ENCODE assay signal across 10 cellular contexts in the genomic region with DNA sequence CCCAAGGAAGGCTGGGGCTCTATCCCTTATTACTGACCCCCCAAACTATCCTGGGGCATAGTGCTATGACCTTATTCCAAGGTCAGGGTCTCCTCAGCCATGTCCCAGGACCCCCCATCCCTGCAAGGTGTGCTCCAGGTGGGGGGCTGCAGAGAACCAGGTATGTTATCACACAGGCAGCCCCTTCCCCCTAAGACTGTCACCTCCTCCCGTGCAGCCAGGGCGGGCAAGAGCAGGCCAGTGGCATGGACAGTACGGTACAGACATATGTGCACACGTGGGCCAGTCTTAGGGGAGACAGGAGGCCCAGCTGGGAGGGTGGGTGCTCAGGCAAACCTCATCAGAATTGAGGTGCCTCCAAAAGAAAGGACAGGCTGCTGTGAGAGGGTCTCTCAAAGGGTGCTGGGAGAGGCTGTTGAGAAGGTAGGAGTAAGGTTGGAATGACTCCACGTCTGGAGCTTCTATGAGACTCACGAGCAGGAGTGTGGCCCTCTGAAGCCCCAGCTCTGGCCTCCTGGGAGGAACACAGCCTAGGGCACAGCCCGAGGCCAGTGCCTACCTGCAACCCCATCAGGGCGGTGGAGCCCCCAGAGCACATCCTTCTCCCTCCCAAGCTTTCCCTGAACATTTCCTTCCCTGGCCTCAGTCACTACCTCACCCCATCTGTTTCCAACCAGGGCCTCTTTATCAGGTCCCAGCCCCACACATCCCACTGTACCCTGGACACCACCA. TPM values are rescaled to one million over a fixed set of nuclear protein-coding genes. Genes with fewer than 3 reads are reported as not detected.
DNase-seq lines count a peak whose midpoint lies in the region; ATAC-seq, FAIRE-seq and TF ChIP-seq lines count a peak whose summit lies in the region.
"Had no signal": no experiment of that assay in that cellular context is flagged by ENCODE, and none has a peak within 500 bp of the region (broad histone marks: within the 10 kb centered on the region; RNA-seq: fewer than 3 reads in every experiment).

No MANE protein-coding gene starts in this region.

- H3K4me2 ChIP-seq in keratinocyte (ENCODE audit: control insufficient read depth, extremely low read depth, insufficient read depth, low read depth, low read length) (no peak overlapping the region), mesendoderm (ENCODE audit: low read length) (no peak overlapping the region)

- peaks cover 25% of the 10 kb centered on the region for H3K36me3 ChIP-seq in cardiac muscle cell
- H3K36me3 ChIP-seq in keratinocyte (ENCODE audit: control insufficient read depth in 2 of 2, extremely low read depth in 1 of 2, insufficient read depth in 2 of 2, low read length in 2 of 2): peaks cover 27 to 45% of the 10 kb centered on the region in 2 experiments
- peaks cover 12 to 43% (median 38%) of the 10 kb centered on the region in 4 donors for H3K36me3 ChIP-seq in upper lobe of left lung
- peaks cover 25% of the 10 kb centered on the region for H3K36me3 ChIP-seq in mesendoderm (ENCODE audit: control insufficient read depth, insufficient read depth, low read length)

- H3K79me1 ChIP-seq in mesendoderm (ENCODE audit: low read length): no peaks in the 10 kb centered on the region

- H3K4ac ChIP-seq in mesendoderm (ENCODE audit: low read depth, low read length): no peak overlapping the region

- no peak overlapping the region for H3K56ac ChIP-seq in mesendoderm (ENCODE audit: low read length)

- ATAC-seq in left ventricle myocardium superior (no peak), upper lobe of left lung (ENCODE audit: low FRiP score in 2 of 2) (no peak)

- H3K18ac ChIP-seq in mesendoderm (ENCODE audit: low read length): no peak overlapping the region

- TF ChIP-seq CTCF in cardiac muscle cell (IDR thresholded peaks at IDR 0.05; ENCODE audit: low read depth, low read length) (no peak), keratinocyte (optimal IDR thresholded peaks at IDR 0.05 in 1 of 3, IDR thresholded peaks at IDR 0.05 in 1 of 3, conservative IDR thresholded peaks at IDR 0.05 in 1 of 3; ENCODE audit: extremely low read depth in 1 of 3, insufficient read depth in 2 of 3, low read length in 3 of 3) (no peak), upper lobe of left lung (IDR thresholded peaks at IDR 0.05) (no peak)

- no peak overlapping the region for H2BK15ac ChIP-seq in mesendoderm (replicated peaks; ENCODE audit: low read depth)

- WGBS in upper lobe of left lung, 2 donors: 70 to 78% methylated on average over 8 of the region's 8 CpGs
- no CpG with 5 or more reads among the region's 8 CpGs for WGBS in mesendoderm (ENCODE audit: extremely low coverage, insufficient coverage, low lambda C conversion rate)

- intact Hi-C loops in left ventricle myocardium superior (cut with micrococcal nuclease): no loop called here

- peak overlapping the region; percentile 81 for H3K27ac ChIP-seq in cardiac muscle cell
- H3K27ac ChIP-seq in keratinocyte (ENCODE audit: control insufficient read depth, insufficient read depth, low read length): peak overlapping the region; percentile 98
- H3K27ac ChIP-seq in upper lobe of left lung: peak overlapping the region; percentile 58 to 80 (median 64)
- H3K27ac ChIP-seq in mesendoderm (ENCODE audit: low read depth, low read length): no peak overlapping the region
- H3K27ac ChIP-seq: VCaP had no signal

- H3K4me3 ChIP-seq in cardiac muscle cell (no peak overlapping the region), keratinocyte (ENCODE audit: control insufficient read depth in 2 of 3, extremely low read depth in 1 of 3, insufficient read depth in 2 of 3, low read depth in 1 of 3, low read length in 3 of 3) (no peak overlapping the region), upper lobe of left lung (no peak overlapping the region), mesendoderm (ENCODE audit: low read length) (no peak overlapping the region)
- H3K4me3 ChIP-seq: dorsolateral prefrontal cortex had no signal

- peaks cover 2% of the 10 kb centered on the region for H3K9me1 ChIP-seq in keratinocyte (ENCODE audit: control insufficient read depth, extremely low read depth, insufficient read depth, low read length)

- DNase-seq in cardiac muscle cell (ENCODE audit: low read depth in 1 of 2, low spot score in 1 of 2): no peak
- DNase-seq in left ventricle myocardium superior: no peak
- DNase-seq in keratinocyte (ENCODE audit: low read depth, low spot score): no peak
- peak in 1 of 2 donors; percentile 30 for DNase-seq in upper lobe of left lung
- no peak for DNase-seq in mesendoderm
- DNase-seq in amniotic stem cell (lab: John Stamatoyannopoulos, UW): no peak
- DNase-seq: dorsolateral prefrontal cortex, NCI-H1105 treated with DMSO at 0.1 percent for 48 hours had no signal

- H4K5ac ChIP-seq in mesendoderm (ENCODE audit: low read length): no peak overlapping the region

- peaks cover 32% of the 10 kb centered on the region for H3K79me2 ChIP-seq in keratinocyte (ENCODE audit: control insufficient read depth, insufficient read depth, low read length)
- H3K79me2 ChIP-seq in mesendoderm (ENCODE audit: control insufficient read depth, insufficient read depth, low read length): no peaks in the 10 kb centered on the region

- peaks cover 12% of the 10 kb centered on the region for H4K20me1 ChIP-seq in keratinocyte (ENCODE audit: control insufficient read depth, extremely low read depth, insufficient read depth, low read length)

- H2AK5ac ChIP-seq in mesendoderm (ENCODE audit: low read length): no peak overlapping the region

- TF ChIP-seq POLR2A in upper lobe of left lung (IDR thresholded peaks at IDR 0.05): no peak

- no peak overlapping the region for H3K23ac ChIP-seq in mesendoderm (ENCODE audit: low read length)

- no peaks in the 10 kb centered on the region for H3K9me3 ChIP-seq in cardiac muscle cell (ENCODE audit: low read depth)
- no peaks in the 10 kb centered on the region for H3K9me3 ChIP-seq in keratinocyte (ENCODE audit: control insufficient read depth, low read depth, low read length)
- no peaks in the 10 kb centered on the region for H3K9me3 ChIP-seq in upper lobe of left lung

- H3K27me3 ChIP-seq in cardiac muscle cell (no peaks in the 10 kb centered on the region), keratinocyte (ENCODE audit: control insufficient read depth, extremely low read depth, insufficient read depth, low read length) (no peaks in the 10 kb centered on the region), upper lobe of left lung (peaks cover 0 to 4% (median 0%) of the 10 kb centered on the region in 4 donors), mesendoderm (ENCODE audit: insufficient read depth, low read length, poor library complexity) (no peaks in the 10 kb centered on the region)

- FAIRE-seq in keratinocyte (lab: Jason Lieb, UNC): no peak

- H2BK5ac ChIP-seq in mesendoderm (ENCODE audit: low read length): no peak overlapping the region

- peaks cover 6% of the 10 kb centered on the region for H3K4me1 ChIP-seq in cardiac muscle cell (ENCODE audit: low read depth)
- H3K4me1 ChIP-seq in keratinocyte (ENCODE audit: control insufficient read depth, extremely low read depth, insufficient read depth, low read length): peaks cover 79% of the 10 kb centered on the region
- peaks cover 7 to 20% (median 14%) of the 10 kb centered on the region in 4 donors for H3K4me1 ChIP-seq in upper lobe of left lung
- peaks cover 9% of the 10 kb centered on the region for H3K4me1 ChIP-seq in mesendoderm (ENCODE audit: control insufficient read depth, low read depth, low read length)

- H2BK120ac ChIP-seq in mesendoderm (ENCODE audit: low read depth, low read length): no peak overlapping the region

- no peak for TF ChIP-seq EP300 in upper lobe of left lung (IDR thresholded peaks at IDR 0.05)

- dilution Hi-C loops in keratinocyte (cut with MboI; ENCODE audit: extremely low pct_ligation_motif_present, low sequenced_read_pairs): no loop called here

- no peak overlapping the region for H4K8ac ChIP-seq in mesendoderm (ENCODE audit: low read depth, low read length)

- H3K9ac ChIP-seq in keratinocyte (ENCODE audit: control insufficient read depth, extremely low read depth, insufficient read depth, low read length) (peak overlapping the region; percentile 40), mesendoderm (ENCODE audit: low read length) (no peak overlapping the region)

- H2AFZ ChIP-seq in keratinocyte (ENCODE audit: control insufficient read depth, low read length): no peak overlapping the region

RNA-seq across cellular contexts. Expression of a gene that starts 1.7 kb away (rescaled TPM):
- 53.8 and 76.6 TPM in 2 replicates for total RNA-seq in cardiac muscle cell
- polyA plus RNA-seq in cardiac muscle cell: 41.3 and 63.0 TPM in 2 replicates
- total RNA-seq in left ventricle myocardium superior: 24.5 TPM
- 59.4 to 91.3 TPM (median 74.4 TPM) in 3 replicates for polyA plus RNA-seq in keratinocyte
- polyA plus RNA-seq in keratinocyte (2011; ENCODE audit: low read depth): 8.7 TPM
- polyA plus RNA-seq in keratinocyte (2011; cell fraction: cytosol; rRNA removed): 8.5 and 16.8 TPM in 2 replicates
- polyA plus RNA-seq in keratinocyte (2011; cell fraction: nucleus; rRNA removed): 396 and 457 TPM in 2 replicates
- 46.3 and 192 TPM in 2 replicates for polyA plus RNA-seq in keratinocyte (2012; ENCODE audit: low replicate concordance)
- polyA minus RNA-seq in keratinocyte: 78.9 to 245 TPM (median 83.6 TPM) in 3 replicates
- 21.9 TPM for polyA minus RNA-seq in keratinocyte (2011; cell fraction: cytosol; rRNA and poly(A)+ RNA removed)
- polyA minus RNA-seq in keratinocyte (2011; cell fraction: nucleus; rRNA and poly(A)+ RNA removed): 136 and 145 TPM in 2 replicates
- 10 to 100 TPM in 1 of 6 donors, 1 to 10 TPM in 5; 2.7 to 30.4 (median 4.6) TPM for total RNA-seq in upper lobe of left lung
- 2.7 TPM for polyA plus RNA-seq in mesendoderm (2013, experiment 1 of 2)
- 2.5 TPM for polyA plus RNA-seq in mesendoderm (2013, experiment 2 of 2)

RNA-seq across cellular contexts. Expression of a gene that starts 12.6 kb away (rescaled TPM):
- total RNA-seq in cardiac muscle cell (620 and 675 TPM in 2 replicates), left ventricle myocardium superior (1,236 TPM), upper lobe of left lung (100 to 1,000 TPM; 119 to 239 (median 154) TPM)
- polyA plus RNA-seq in cardiac muscle cell (735 and 870 TPM in 2 replicates), keratinocyte (417 to 473 TPM (median 440 TPM) in 3 replicates)
- polyA plus RNA-seq in keratinocyte (2011; ENCODE audit: low read depth): 116 TPM
- 435 and 457 TPM in 2 replicates for polyA plus RNA-seq in keratinocyte (2011; cell fraction: cytosol; rRNA removed)
- polyA plus RNA-seq in keratinocyte (2011; cell fraction: nucleus; rRNA removed): 347 and 457 TPM in 2 replicates
- 227 and 358 TPM in 2 replicates for polyA plus RNA-seq in keratinocyte (2012; ENCODE audit: low replicate concordance)
- polyA minus RNA-seq in keratinocyte: 852 to 1,082 TPM (median 1,028 TPM) in 3 replicates
- 505 TPM for polyA minus RNA-seq in keratinocyte (2011; cell fraction: cytosol; rRNA and poly(A)+ RNA removed)
- 208 and 270 TPM in 2 replicates for polyA minus RNA-seq in keratinocyte (2011; cell fraction: nucleus; rRNA and poly(A)+ RNA removed)
- polyA plus RNA-seq in mesendoderm (2013, experiment 1 of 2): 146 TPM
- 152 TPM for polyA plus RNA-seq in mesendoderm (2013, experiment 2 of 2)

RNA-seq across cellular contexts. Expression of a gene that starts 24.7 kb away (rescaled TPM):
- not detected in 2 replicates for total RNA-seq in cardiac muscle cell
- 0.59 TPM in 1 of 2 replicates, not detected in the other for polyA plus RNA-seq in cardiac muscle cell
- not detected for total RNA-seq in left ventricle myocardium superior
- polyA plus RNA-seq in keratinocyte: not detected in 3 replicates
- not detected for polyA plus RNA-seq in keratinocyte (2011; ENCODE audit: low read depth)
- polyA plus RNA-seq in keratinocyte (2011; cell fraction: cytosol; rRNA removed): not detected in 2 replicates
- not detected in 2 replicates for polyA plus RNA-seq in keratinocyte (2011; cell fraction: nucleus; rRNA removed)
- not detected in 2 replicates for polyA plus RNA-seq in keratinocyte (2012; ENCODE audit: low replicate concordance)
- not detected in 3 replicates for polyA minus RNA-seq in keratinocyte
- polyA minus RNA-seq in keratinocyte (2011; cell fraction: cytosol; rRNA and poly(A)+ RNA removed): not detected
- polyA minus RNA-seq in keratinocyte (2011; cell fraction: nucleus; rRNA and poly(A)+ RNA removed): not detected in 2 replicates
- total RNA-seq in upper lobe of left lung: under 1 TPM in 1 of 6 donors, not detected in 5; 0.67 TPM
- polyA plus RNA-seq in mesendoderm (2013, experiment 1 of 2): 0.08 TPM
- polyA plus RNA-seq in mesendoderm (2013, experiment 2 of 2): 0.21 TPM
- total RNA-seq: dorsolateral prefrontal cortex had no signal

RNA-seq across cellular contexts. Expression of a gene that starts 33.3 kb away (rescaled TPM):
- total RNA-seq in cardiac muscle cell (0.81 and 1.1 TPM in 2 replicates), left ventricle myocardium superior (0.17 TPM), upper lobe of left lung (not detected)
- polyA plus RNA-seq in cardiac muscle cell (0.47 and 0.95 TPM in 2 replicates), keratinocyte (5.7 to 10.0 TPM (median 6.3 TPM) in 3 replicates)
- not detected for polyA plus RNA-seq in keratinocyte (2011; ENCODE audit: low read depth)
- polyA plus RNA-seq in keratinocyte (2011; cell fraction: cytosol; rRNA removed): 1.2 and 1.9 TPM in 2 replicates
- polyA plus RNA-seq in keratinocyte (2011; cell fraction: nucleus; rRNA removed): 43.3 and 53.6 TPM in 2 replicates
- 1.1 and 14.8 TPM in 2 replicates for polyA plus RNA-seq in keratinocyte (2012; ENCODE audit: low replicate concordance)
- polyA minus RNA-seq in keratinocyte: 6.8 to 20.4 TPM (median 19.2 TPM) in 3 replicates
- polyA minus RNA-seq in keratinocyte (2011; cell fraction: cytosol; rRNA and poly(A)+ RNA removed): 1.3 TPM
- polyA minus RNA-seq in keratinocyte (2011; cell fraction: nucleus; rRNA and poly(A)+ RNA removed): 9.9 and 14.7 TPM in 2 replicates
- 0.11 TPM for polyA plus RNA-seq in mesendoderm (2013, experiment 1 of 2)
- 0.17 TPM for polyA plus RNA-seq in mesendoderm (2013, experiment 2 of 2)
- total RNA-seq: activated T-helper 2 cell treated with anti-CD3 and anti-CD28 coated beads, Interferon-gamma antibody, Interleukin-2, Interleukin-4, amounts not matched to agents 10 μg/mL and 5 μg/mL and 100 μg/mL, durations not matched to agents 14 hours and 24 hours and 36 hours had no signal

RNA-seq across cellular contexts. Expression of a gene that starts 38.4 kb away (rescaled TPM):
- total RNA-seq in cardiac muscle cell (55.8 and 87.4 TPM in 2 replicates), left ventricle myocardium superior (12.3 TPM), upper lobe of left lung (10 to 100 TPM; 10.5 to 66.0 (median 20.4) TPM)
- polyA plus RNA-seq in cardiac muscle cell (52.0 and 68.1 TPM in 2 replicates), keratinocyte (24.9 to 35.7 TPM (median 34.5 TPM) in 3 replicates)
- polyA plus RNA-seq in keratinocyte (2011; ENCODE audit: low read depth): 9.8 TPM
- polyA plus RNA-seq in keratinocyte (2011; cell fraction: cytosol; rRNA removed): 9.3 and 10.9 TPM in 2 replicates
- polyA plus RNA-seq in keratinocyte (2011; cell fraction: nucleus; rRNA removed): 211 and 227 TPM in 2 replicates
- polyA plus RNA-seq in keratinocyte (2012; ENCODE audit: low replicate concordance): 18.3 and 28.4 TPM in 2 replicates
- polyA minus RNA-seq in keratinocyte: 47.0 to 112 TPM (median 58.5 TPM) in 3 replicates
- 34.1 TPM for polyA minus RNA-seq in keratinocyte (2011; cell fraction: cytosol; rRNA and poly(A)+ RNA removed)
- 59.0 and 61.0 TPM in 2 replicates for polyA minus RNA-seq in keratinocyte (2011; cell fraction: nucleus; rRNA and poly(A)+ RNA removed)
- polyA plus RNA-seq in mesendoderm (2013, experiment 1 of 2): 17.6 TPM
- 18.6 TPM for polyA plus RNA-seq in mesendoderm (2013, experiment 2 of 2)
